8 cellular contexts compared by ENCODE assay signal in the genomic region with DNA sequence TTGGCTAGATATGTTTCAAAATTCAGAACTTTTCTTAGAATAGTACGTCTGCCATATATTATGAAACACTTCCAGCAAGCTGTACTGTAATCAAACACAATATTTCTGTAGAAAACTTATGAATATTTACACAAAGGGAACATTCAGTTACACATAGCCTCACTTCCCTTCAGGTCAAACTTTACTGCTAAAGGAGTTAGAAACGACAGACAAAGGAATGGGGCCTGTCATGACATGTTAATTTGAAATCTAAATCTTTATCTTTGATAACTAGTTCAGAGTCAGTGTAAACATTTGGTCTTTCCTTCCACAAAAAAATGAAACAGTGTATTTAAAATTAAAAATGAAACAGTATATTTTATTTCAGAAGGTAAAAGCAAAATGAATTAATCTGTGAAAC. TPM values are rescaled to one million over a fixed set of nuclear protein-coding genes. Genes with fewer than 3 reads are reported as not detected.
DNase-seq lines count a peak whose midpoint lies in the region; ATAC-seq and TF ChIP-seq lines count a peak whose summit lies in the region.

No MANE protein-coding gene starts in this region.

- TF ChIP-seq CTCF in BJ (IDR thresholded peaks at IDR 0.05; ENCODE audit: insufficient read depth, low read depth, low read length): no peak
- no peak for TF ChIP-seq CTCF in choroid plexus epithelial cell (conservative IDR thresholded peaks at IDR 0.05; ENCODE audit: low read depth, low read length)

- no peaks in the 10 kb centered on the region for H3K27me3 ChIP-seq in BJ (ENCODE audit: control insufficient read depth, insufficient read depth, low read length)

- H3K36me3 ChIP-seq in BJ (ENCODE audit: control insufficient read depth, insufficient read depth, low read length): peaks cover 4% of the 10 kb centered on the region

- no peak for ATAC-seq in natural killer cell treated with Interleukin-12 subunit alpha and Interleukin-12 subunit beta and Interleukin-15 and Interleukin-18, amount 100 ng/mL, for 72 hours
- ATAC-seq in HG02884 (IDR thresholded peaks at IDR 0.05; ENCODE audit: unreplicated experiment) (no peak), GM18502 (IDR thresholded peaks at IDR 0.05; ENCODE audit: poor library complexity, unreplicated experiment) (no peak)

- H3K4me3 Mint-ChIP-seq in natural killer cell treated with Interleukin-12 subunit alpha and Interleukin-12 subunit beta and Interleukin-15 and Interleukin-18, amount 100 ng/mL, for 72 hours: peak overlapping the region; percentile 98

- DNase-seq in BJ (ENCODE audit: low read depth) (no peak), M059J (ENCODE audit: low read depth) (peak; percentile 27), choroid plexus epithelial cell (ENCODE audit: low read depth) (peak; percentile 24), NCI-H1092 treated with DMSO at 0.1 percent for 48 hours (lab: John Stamatoyannopoulos, UW) (no peak), A172 (ENCODE audit: low spot score) (no peak)
- no peak for DNase-seq in natural killer cell treated with Interleukin-12 subunit alpha and Interleukin-12 subunit beta and Interleukin-15 and Interleukin-18, amount 100 ng/mL, for 72 hours (ENCODE audit: low spot score)

- peak overlapping the region; percentile 89 to 96 for H3K27ac Mint-ChIP-seq in natural killer cell treated with Interleukin-12 subunit alpha and Interleukin-12 subunit beta and Interleukin-15 and Interleukin-18, amount 100 ng/mL, for 72 hours

- H3K9me3 Mint-ChIP-seq in natural killer cell treated with Interleukin-12 subunit alpha and Interleukin-12 subunit beta and Interleukin-15 and Interleukin-18, amount 100 ng/mL, for 72 hours: no peaks in the 10 kb centered on the region

- peaks cover 6% of the 10 kb centered on the region for H3K36me3 Mint-ChIP-seq in natural killer cell treated with Interleukin-12 subunit alpha and Interleukin-12 subunit beta and Interleukin-15 and Interleukin-18, amount 100 ng/mL, for 72 hours

- CTCF ChIA-PET in BJ (lab: Yijun Ruan, JAX): no interaction called here

- POLR2A ChIA-PET in BJ (lab: Charles Lee): no interaction called here

- H3K27me3 Mint-ChIP-seq in natural killer cell treated with Interleukin-12 subunit alpha and Interleukin-12 subunit beta and Interleukin-15 and Interleukin-18, amount 100 ng/mL, for 72 hours: no peaks in the 10 kb centered on the region

- H3K4me1 Mint-ChIP-seq in natural killer cell treated with Interleukin-12 subunit alpha and Interleukin-12 subunit beta and Interleukin-15 and Interleukin-18, amount 100 ng/mL, for 72 hours (ENCODE audit: low read depth in 2 of 2): peaks cover 20 to 46% of the 10 kb centered on the region in 2 donors

- H3K4me3 ChIP-seq in BJ (ENCODE audit: low read depth, low read length) (peak overlapping the region; percentile 59), choroid plexus epithelial cell (ENCODE audit: low read depth, low read length) (peak overlapping the region; percentile 79)

RNA-seq across cellular contexts. Expression of gene CROT, which starts 1.0 kb away (rescaled TPM):
- 4.6 and 9.7 TPM in 2 replicates for polyA plus RNA-seq in BJ (2011; rRNA removed)
- 2.7 and 3.4 TPM in 2 replicates for polyA minus RNA-seq in BJ (2011; rRNA and poly(A)+ RNA removed)
- total RNA-seq in M059J (2014; rRNA removed; shearing (Covaris generic)): 23.9 and 27.0 TPM in 2 replicates
- 1 to 10 TPM; 9.2 TPM for total RNA-seq in natural killer cell treated with Interleukin-12 subunit alpha and Interleukin-12 subunit beta and Interleukin-15 and Interleukin-18, amount 100 ng/mL, for 72 hours
- total RNA-seq in A172 (2014; rRNA removed; shearing (Covaris generic)): 22.2 and 28.5 TPM in 2 replicates

Comparison
In these comparisons a context has a peak if more than half of its experiments do, and no peak if none do; other contexts are left out.
1. DNase-seq: peak in M059J (single experiment) and choroid plexus epithelial cell (single experiment); none in BJ (single experiment), natural killer cell treated with Interleukin-12 subunit alpha and Interleukin-12 subunit beta and Interleukin-15 and Interleukin-18, amount 100 ng/mL, for 72 hours (single experiment), NCI-H1092 treated with DMSO at 0.1 percent for 48 hours (single experiment) and A172 (single experiment).